ENCODE assay signal across 11 cellular contexts in genomic region chr20:62777528-62777830, GRCh38. TPM values are rescaled to one million over a fixed set of nuclear protein-coding genes. Genes with fewer than 3 reads are reported as not detected.
DNase-seq lines count a peak whose midpoint lies in the region; ATAC-seq and TF ChIP-seq lines count a peak whose summit lies in the region.
"Had no signal": no experiment of that assay in that cellular context is flagged by ENCODE, and none has a peak within 500 bp of the region (broad histone marks: within the 10 kb centered on the region; RNA-seq: fewer than 3 reads in every experiment).

No MANE protein-coding gene starts in this region.

- no peak for DNase-seq in CD4-positive, alpha-beta T cell
- DNase-seq in HCT116 (ENCODE audit: low read depth, low spot score) = no peak
- DNase-seq in activated CD4-positive, alpha-beta memory T cell treated with anti-CD3 and anti-CD28 coated beads, Interleukin-2, amount 10 ng/mL, durations not matched to agents 7 days and 5 days = no peak
- no peak for DNase-seq in naive thymus-derived CD4-positive, alpha-beta T cell
- no peak for DNase-seq in SHP77 (lab: John Stamatoyannopoulos, UW)
- DNase-seq in SW480 (ENCODE audit: low spot score) = no peak
- DNase-seq: hypothalamus, left lung had no signal

- TF ChIP-seq POLR2A in HCT116 (IDR thresholded peaks at IDR 0.05; ENCODE audit: borderline replicate concordance, extremely low read depth, insufficient read depth, insufficient read length) = no peak

- no TSS peak for BruUV-seq in HCT116 (replicated peaks; lab: Mats Ljungman, UMichigan)

- no peak for TF ChIP-seq CTCF in CD4-positive, alpha-beta T cell (IDR thresholded peaks at IDR 0.05)
- TF ChIP-seq CTCF in HCT116 (IDR thresholded peaks at IDR 0.05 in 2 of 3, conservative IDR thresholded peaks at IDR 0.05 in 1 of 3; ENCODE audit: borderline replicate concordance in 1 of 3, insufficient read depth in 1 of 3, low read depth in 2 of 3, low read length in 2 of 3) = no peak

- no peak overlapping the region for H2AFZ ChIP-seq in HCT116 (ENCODE audit: low read depth, low read length, poor library complexity, severe bottlenecking)

- no peak for ATAC-seq in CD4-positive, alpha-beta T cell (ENCODE audit: poor library complexity)
- no peak for ATAC-seq in HCT116
- no peak for ATAC-seq in naive thymus-derived CD4-positive, alpha-beta T cell
- no peak for ATAC-seq in HG02642 (IDR thresholded peaks at IDR 0.05; ENCODE audit: poor library complexity, unreplicated experiment)
- ATAC-seq: sciatic nerve had no signal

- no peaks in the 10 kb centered on the region for H3K9me3 ChIP-seq in CD4-positive, alpha-beta T cell (ENCODE audit: control insufficient read depth, low read length)
- H3K9me3 ChIP-seq in HCT116 (ENCODE audit: control insufficient read depth in 1 of 2, insufficient read depth in 1 of 2, low read depth in 1 of 2, low read length in 2 of 2) = no peaks in the 10 kb centered on the region
- no peaks in the 10 kb centered on the region for H3K9me3 ChIP-seq in naive thymus-derived CD4-positive, alpha-beta T cell (ENCODE audit: control insufficient read depth in 2 of 3, low read length in 3 of 3)
- H3K9me3 ChIP-seq: colonic mucosa, left lung had no signal

- no peak overlapping the region for H3K4me3 Mint-ChIP-seq in CD4-positive, alpha-beta T cell
- H3K4me3 Mint-ChIP-seq in activated CD4-positive, alpha-beta memory T cell treated with anti-CD3 and anti-CD28 coated beads, Interleukin-2, amount 10 ng/mL, durations not matched to agents 7 days and 5 days = no peak overlapping the region
- H3K4me3 Mint-ChIP-seq in naive thymus-derived CD4-positive, alpha-beta T cell = peak overlapping the region in 5 of 10 donors; percentile 48 to 91 (median 63)

- peaks cover 56% of the 10 kb centered on the region for H3K4me1 Mint-ChIP-seq in CD4-positive, alpha-beta T cell (ENCODE audit: low read depth)
- peaks cover 48% of the 10 kb centered on the region for H3K4me1 Mint-ChIP-seq in activated CD4-positive, alpha-beta memory T cell treated with anti-CD3 and anti-CD28 coated beads, Interleukin-2, amount 10 ng/mL, durations not matched to agents 7 days and 5 days
- H3K4me1 Mint-ChIP-seq in naive thymus-derived CD4-positive, alpha-beta T cell = peaks cover 35 to 62% (median 56%) of the 10 kb centered on the region in 7 donors

- peaks cover 21 to 55% of the 10 kb centered on the region in 2 experiments; a peak in 3 of 4 replicates for H3K4me1 ChIP-seq in HCT116 (ENCODE audit: control insufficient read depth in 1 of 2, insufficient read depth in 2 of 2, low read length in 2 of 2)
- H3K4me1 ChIP-seq in naive thymus-derived CD4-positive, alpha-beta T cell (ENCODE audit: control insufficient read depth in 2 of 2, insufficient read depth in 2 of 2, low read length in 2 of 2) = peaks cover 24 to 49% of the 10 kb centered on the region in 2 donors
- H3K4me1 ChIP-seq: colonic mucosa had no signal

- peak overlapping the region; percentile 7 for H3K27ac ChIP-seq in CD4-positive, alpha-beta T cell (ENCODE audit: low read depth, low read length)
- H3K27ac ChIP-seq in HCT116 (ENCODE audit: low read depth, low read length) = peak overlapping the region; percentile 85
- H3K27ac ChIP-seq in naive thymus-derived CD4-positive, alpha-beta T cell (ENCODE audit: low read depth, low read length) = no peak overlapping the region
- H3K27ac ChIP-seq: colonic mucosa had no signal

- no peaks in the 10 kb centered on the region for H4K20me1 ChIP-seq in HCT116 (ENCODE audit: insufficient read depth)

- H3K27me3 Mint-ChIP-seq in CD4-positive, alpha-beta T cell = no peaks in the 10 kb centered on the region
- peaks cover 4% of the 10 kb centered on the region for H3K27me3 Mint-ChIP-seq in activated CD4-positive, alpha-beta memory T cell treated with anti-CD3 and anti-CD28 coated beads, Interleukin-2, amount 10 ng/mL, durations not matched to agents 7 days and 5 days
- no peaks in the 10 kb centered on the region for H3K27me3 Mint-ChIP-seq in naive thymus-derived CD4-positive, alpha-beta T cell

- RAD21 ChIA-PET in HCT116 (lab: Charles Lee; ENCODE audit: low non-redundant PET in 1 of 2, low total read pairs in 2 of 2, uncharacterized antibody in 2 of 2, unreplicated experiment in 2 of 2) = no interaction called here

- H3K4me3 ChIP-seq in HCT116 (replicated peaks in 1 of 2; ENCODE audit: low read depth in 1 of 2, low read length in 2 of 2) = peak overlapping the region; percentile 41 to 47
- no peak overlapping the region for H3K4me3 ChIP-seq in naive thymus-derived CD4-positive, alpha-beta T cell (ENCODE audit: low read length)
- H3K4me3 ChIP-seq: colonic mucosa, left lung had no signal

- no peaks in the 10 kb centered on the region for H3K9me3 Mint-ChIP-seq in CD4-positive, alpha-beta T cell
- H3K9me3 Mint-ChIP-seq in activated CD4-positive, alpha-beta memory T cell treated with anti-CD3 and anti-CD28 coated beads, Interleukin-2, amount 10 ng/mL, durations not matched to agents 7 days and 5 days = peaks cover 5% of the 10 kb centered on the region
- peaks cover 0 to 4% (median 0%) of the 10 kb centered on the region in 11 donors for H3K9me3 Mint-ChIP-seq in naive thymus-derived CD4-positive, alpha-beta T cell

- TF ChIP-seq RAD21 in HCT116 (IDR thresholded peaks at IDR 0.05; ENCODE audit: low read depth) = no peak

- POLR2A ChIA-PET in CD4-positive, alpha-beta T cell (lab: Charles Lee) = no interaction called here
- POLR2A ChIA-PET in HCT116 (lab: Charles Lee) = no interaction called here
- POLR2A ChIA-PET in activated CD4-positive, alpha-beta memory T cell treated with anti-CD3 and anti-CD28 coated beads, Interleukin-2, amount 10 ng/mL, durations not matched to agents 7 days and 5 days (lab: Charles Lee) = no interaction called here
- POLR2A ChIA-PET in naive thymus-derived CD4-positive, alpha-beta T cell (lab: Charles Lee) = no interaction called here

- peaks cover 6% of the 10 kb centered on the region; the same call in 1 of the 2 replicates for H3K79me2 ChIP-seq in HCT116 (ENCODE audit: insufficient read depth, low read length)

- CTCF ChIA-PET in CD4-positive, alpha-beta T cell (lab: Charles Lee) = no interaction called here
- CTCF ChIA-PET in HCT116 (lab: Charles Lee) = no interaction called here
- CTCF ChIA-PET in activated CD4-positive, alpha-beta memory T cell treated with anti-CD3 and anti-CD28 coated beads, Interleukin-2, amount 10 ng/mL, durations not matched to agents 7 days and 5 days (lab: Charles Lee) = no interaction called here
- CTCF ChIA-PET in naive thymus-derived CD4-positive, alpha-beta T cell (lab: Charles Lee) = no interaction called here

- no peaks in the 10 kb centered on the region for H3K9me2 ChIP-seq in HCT116 (ENCODE audit: insufficient read depth)

- peak overlapping the region; percentile 32; the same call in 1 of the 2 replicates for H3K9ac ChIP-seq in HCT116 (ENCODE audit: low read length)

- H3K36me3 Mint-ChIP-seq in CD4-positive, alpha-beta T cell (ENCODE audit: low read depth) = no peaks in the 10 kb centered on the region
- no peaks in the 10 kb centered on the region for H3K36me3 Mint-ChIP-seq in activated CD4-positive, alpha-beta memory T cell treated with anti-CD3 and anti-CD28 coated beads, Interleukin-2, amount 10 ng/mL, durations not matched to agents 7 days and 5 days (ENCODE audit: low read depth)
- peaks cover 0 to 3% (median 0%) of the 10 kb centered on the region in 5 donors for H3K36me3 Mint-ChIP-seq in naive thymus-derived CD4-positive, alpha-beta T cell

- intact Hi-C loops in CD4-positive, alpha-beta T cell (cut with DNase I, micrococcal nuclease) = loop anchor here (1.0 to 2.0 kb wide), 3 partner anchors 16 to 37 kb away; no protein-coding TSS in a partner anchor
- intact Hi-C loops in HCT116 (cut with micrococcal nuclease) = no loop called here
- intact Hi-C loops in naive thymus-derived CD4-positive, alpha-beta T cell (cut with micrococcal nuclease) = loop anchor here (1.0 to 5.0 kb wide), 4 partner anchors 14 to 125 kb away; no protein-coding TSS in a partner anchor

- no peaks in the 10 kb centered on the region for H3K36me3 ChIP-seq in HCT116 (ENCODE audit: control insufficient read depth in 1 of 2, insufficient read depth in 2 of 2, low read length in 2 of 2)
- no peaks in the 10 kb centered on the region for H3K36me3 ChIP-seq in naive thymus-derived CD4-positive, alpha-beta T cell (ENCODE audit: control insufficient read depth in 2 of 3, insufficient read depth in 3 of 3, low read length in 3 of 3)
- H3K36me3 ChIP-seq: colonic mucosa, left lung had no signal

- H3K27ac Mint-ChIP-seq in CD4-positive, alpha-beta T cell = peak overlapping the region; percentile 92
- peak overlapping the region; percentile 76 for H3K27ac Mint-ChIP-seq in activated CD4-positive, alpha-beta memory T cell treated with anti-CD3 and anti-CD28 coated beads, Interleukin-2, amount 10 ng/mL, durations not matched to agents 7 days and 5 days
- H3K27ac Mint-ChIP-seq in naive thymus-derived CD4-positive, alpha-beta T cell = peak overlapping the region; percentile 90 to 95 (median 93)

- no peaks in the 10 kb centered on the region for H3K27me3 ChIP-seq in CD4-positive, alpha-beta T cell (ENCODE audit: control insufficient read depth, insufficient read depth, low read length)
- H3K27me3 ChIP-seq in HCT116 (ENCODE audit: insufficient read depth, low read length) = no peaks in the 10 kb centered on the region
- no peaks in the 10 kb centered on the region for H3K27me3 ChIP-seq in naive thymus-derived CD4-positive, alpha-beta T cell (ENCODE audit: control insufficient read depth in 2 of 2, insufficient read depth in 2 of 2, low read length in 2 of 2)
- H3K27me3 ChIP-seq: colonic mucosa had no signal

- H3K4me2 ChIP-seq in HCT116 (ENCODE audit: low read length) = peak overlapping the region; percentile 100

RNA-seq across cellular contexts. Expression of gene MRGBP, which starts 18.8 kb away (rescaled TPM):
- 1 to 10 TPM; 7.4 to 7.9 TPM for total RNA-seq in CD4-positive, alpha-beta T cell
- 33.8 TPM for total RNA-seq in HCT116 (2021; ENCODE audit: unreplicated experiment)
- polyA plus RNA-seq in HCT116 (2012) = 28.7 and 30.0 TPM in 2 replicates
- 10 to 100 TPM; 14.9 to 15.8 TPM for total RNA-seq in activated CD4-positive, alpha-beta memory T cell treated with anti-CD3 and anti-CD28 coated beads, Interleukin-2, amount 10 ng/mL, durations not matched to agents 7 days and 5 days
- 10 to 100 TPM in 3 of 5 experiments, 1 to 10 TPM in 2; 9.4 to 15.4 (median 12.2) TPM for total RNA-seq in naive thymus-derived CD4-positive, alpha-beta T cell
- 10 to 100 TPM in 1 of 2 donors, 1 to 10 TPM in 1; 8.1 to 12.6 TPM for polyA plus RNA-seq in naive thymus-derived CD4-positive, alpha-beta T cell

RNA-seq across cellular contexts. Expression of gene OGFR, which starts 27.2 kb away (rescaled TPM):
- 10 to 100 TPM; 54.5 to 56.0 TPM for total RNA-seq in CD4-positive, alpha-beta T cell
- total RNA-seq in HCT116 (2021; ENCODE audit: unreplicated experiment) = 73.6 TPM
- 59.4 and 59.5 TPM in 2 replicates for polyA plus RNA-seq in HCT116 (2012)
- total RNA-seq in activated CD4-positive, alpha-beta memory T cell treated with anti-CD3 and anti-CD28 coated beads, Interleukin-2, amount 10 ng/mL, durations not matched to agents 7 days and 5 days = 10 to 100 TPM; 71.1 to 73.4 TPM
- total RNA-seq in naive thymus-derived CD4-positive, alpha-beta T cell = 10 to 100 TPM; 52.3 to 82.7 (median 70.5) TPM
- polyA plus RNA-seq in naive thymus-derived CD4-positive, alpha-beta T cell = 10 to 100 TPM; 34.5 to 69.6 TPM

RNA-seq across cellular contexts. Expression of gene COL9A3, which starts 39.4 kb away (rescaled TPM):
- total RNA-seq in CD4-positive, alpha-beta T cell = not detected
- total RNA-seq in HCT116 (2021; ENCODE audit: unreplicated experiment) = 29.7 TPM
- 15.9 and 20.7 TPM in 2 replicates for polyA plus RNA-seq in HCT116 (2012)
- total RNA-seq in activated CD4-positive, alpha-beta memory T cell treated with anti-CD3 and anti-CD28 coated beads, Interleukin-2, amount 10 ng/mL, durations not matched to agents 7 days and 5 days = not detected
- under 1 TPM in 2 of 5 experiments, not detected in 3; 0.32 to 0.59 TPM for total RNA-seq in naive thymus-derived CD4-positive, alpha-beta T cell
- not detected for polyA plus RNA-seq in naive thymus-derived CD4-positive, alpha-beta T cell

Comparison
In these comparisons a context has a peak if more than half of its experiments do, and no peak if none do; other contexts are left out.
1. RNA of gene COL9A3, which starts 39.4 kb away (total RNA-seq): 29.7 TPM in HCT116 (single experiment); not detected in activated CD4-positive, alpha-beta memory T cell treated with anti-CD3 and anti-CD28 coated beads, Interleukin-2, amount 10 ng/mL, durations not matched to agents 7 days and 5 days, 0.32 to 0.59 TPM in naive thymus-derived CD4-positive, alpha-beta T cell and not detected in CD4-positive, alpha-beta T cell; every median in the first group is over 10 times any median in the second.
2. Peak in every context shown above with its lines, with median percentiles within 50 percentile points of each other: H3K27ac Mint-ChIP-seq.